Comparison of ENCODE assay signal across 8 cellular contexts in genomic region chr19:46624958-46625661, GRCh38. TPM values are rescaled to one million over a fixed set of nuclear protein-coding genes. Genes with fewer than 3 reads are reported as not detected.
DNase-seq lines count a peak whose midpoint lies in the region; ATAC-seq and TF ChIP-seq lines count a peak whose summit lies in the region.

PTGIR (minus strand) TSS chr19:46625089; CDS start chr19:46624225, 864 bp downstream.

- H3K4me1 ChIP-seq in ACC112 (ENCODE audit: control insufficient read depth, insufficient read depth, low read length, unreplicated experiment) (peaks cover 24% of the 10 kb centered on the region), stomach (peaks cover 38 to 69% (median 51%) of the 10 kb centered on the region in 4 donors)

- TF ChIP-seq CTCF in stomach (IDR thresholded peaks at IDR 0.05): no peak

- H3K9me3 Mint-ChIP-seq in activated CD4-positive, alpha-beta memory T cell treated with anti-CD3 and anti-CD28 coated beads for 36 hours: no peaks in the 10 kb centered on the region

- H3K36me3 ChIP-seq in ACC112 (ENCODE audit: insufficient read depth, low read length) (no peaks in the 10 kb centered on the region), stomach (no peaks in the 10 kb centered on the region)

- no peak for ATAC-seq in GM19452 (IDR thresholded peaks at IDR 0.05; ENCODE audit: unreplicated experiment)
- ATAC-seq in GM19455 (IDR thresholded peaks at IDR 0.05; ENCODE audit: unreplicated experiment): no peak

- DNase-seq in activated CD4-positive, alpha-beta memory T cell treated with anti-CD3 and anti-CD28 coated beads for 36 hours: peak; percentile 75
- DNase-seq in hepatic stellate cell (ENCODE audit: low spot score) (peak; percentile 93), stomach (no peak), NCI-H2171 (lab: John Stamatoyannopoulos, UW) (no peak)

- H3K27ac ChIP-seq in ACC112 (ENCODE audit: low read depth, low read length) (peak within 1 kb of the TSS; percentile 88), stomach (peak within 1 kb of the TSS; percentile 49 to 87 (median 86))

- no peaks in the 10 kb centered on the region for H3K9me3 ChIP-seq in stomach

- TF ChIP-seq EP300 in stomach (IDR thresholded peaks at IDR 0.05): no peak

- 19 to 32% (median 28%) methylated on average over 13 of the region's 13 CpGs for whole genome bisulfite sequencing in stomach, 5 donors

- peak within 1 kb of the TSS; percentile 81 for H3K27ac Mint-ChIP-seq in activated CD4-positive, alpha-beta memory T cell treated with anti-CD3 and anti-CD28 coated beads for 36 hours

- peak within 1 kb of the TSS; percentile 76 for H3K4me3 Mint-ChIP-seq in activated CD4-positive, alpha-beta memory T cell treated with anti-CD3 and anti-CD28 coated beads for 36 hours

- H3K36me3 Mint-ChIP-seq in activated CD4-positive, alpha-beta memory T cell treated with anti-CD3 and anti-CD28 coated beads for 36 hours: peaks cover 12% of the 10 kb centered on the region

- POLR2A ChIA-PET in activated CD4-positive, alpha-beta memory T cell treated with anti-CD3 and anti-CD28 coated beads for 36 hours (lab: Charles Lee): interaction anchor here (1.0 to 1.4 kb wide), 5 partner anchors 8 to 36 kb away, joined by 3 to 4 read pairs (median 3); partner anchors contain the start of gene DACT3

- peak within 1 kb of the TSS; percentile 17 for H2AFZ ChIP-seq in ACC112 (ENCODE audit: low read length, unreplicated experiment)

- CTCF ChIA-PET in activated CD4-positive, alpha-beta memory T cell treated with anti-CD3 and anti-CD28 coated beads for 36 hours (lab: Charles Lee): interaction anchor here (5.0 kb wide), 1 partner anchor 12 kb away, joined by 28 read pairs; no protein-coding TSS in a partner anchor

- peaks cover 9% of the 10 kb centered on the region for H3K79me2 ChIP-seq in ACC112 (ENCODE audit: control insufficient read depth, insufficient read depth, low read length, unreplicated experiment)

- H3K27me3 ChIP-seq in ACC112 (ENCODE audit: insufficient read depth, low read length) (no peaks in the 10 kb centered on the region), stomach (no peaks in the 10 kb centered on the region)

- TF ChIP-seq POLR2A in GM19193 (IDR thresholded peaks at IDR 0.05; ENCODE audit: extremely low read depth, insufficient read depth, insufficient read length) (peak; percentile 51), stomach (IDR thresholded peaks at IDR 0.05) (no peak)

- no peaks in the 10 kb centered on the region for H3K27me3 Mint-ChIP-seq in activated CD4-positive, alpha-beta memory T cell treated with anti-CD3 and anti-CD28 coated beads for 36 hours

- H3K4me3 ChIP-seq in ACC112 (ENCODE audit: low read depth, low read length) (peak within 1 kb of the TSS; percentile 75), stomach (peak within 1 kb of the TSS; percentile 29 to 40 (median 33))

- H3K4me1 Mint-ChIP-seq in activated CD4-positive, alpha-beta memory T cell treated with anti-CD3 and anti-CD28 coated beads for 36 hours (ENCODE audit: low read depth): peaks cover 36% of the 10 kb centered on the region

- intact Hi-C loops in activated CD4-positive, alpha-beta memory T cell treated with anti-CD3 and anti-CD28 coated beads for 36 hours (cut with micrococcal nuclease): loop anchor here (1.0 kb wide), 1 partner anchor 9 kb away; no protein-coding TSS in a partner anchor
- intact Hi-C loops in stomach (cut with DNase I; ENCODE audit: low total_unique reads): no loop called here

RNA-seq across cellular contexts. Expression of gene PTGIR, which starts in this region (rescaled TPM):
- total RNA-seq in activated CD4-positive, alpha-beta memory T cell treated with anti-CD3 and anti-CD28 coated beads for 36 hours: 10 to 100 TPM; 22.6 to 24.6 TPM
- total RNA-seq in stomach: 1 to 10 TPM in 3 of 5 donors, not detected in 2; 1.8 to 6.7 (median 5.8) TPM
- 1 to 10 TPM; 1.6 to 1.7 (median 1.6) TPM for polyA plus RNA-seq in stomach

Comparison
In these comparisons a context has a peak if more than half of its experiments do, and no peak if none do; other contexts are left out.
1. DNase-seq: peak in activated CD4-positive, alpha-beta memory T cell treated with anti-CD3 and anti-CD28 coated beads for 36 hours (single experiment) and hepatic stellate cell (single experiment); none in stomach (single experiment) and NCI-H2171 (single experiment).